Comparison of ENCODE assay signal across 16 cellular contexts in genomic region chr2:10341193-10341592, GRCh38. TPM values are rescaled to one million over a fixed set of nuclear protein-coding genes. Genes with fewer than 3 reads are reported as not detected.
DNase-seq lines count a peak whose midpoint lies in the region; ATAC-seq, FAIRE-seq and TF ChIP-seq lines count a peak whose summit lies in the region.
"Had no signal": no experiment of that assay in that cellular context is flagged by ENCODE, and none has a peak within 500 bp of the region (broad histone marks: within the 10 kb centered on the region; RNA-seq: fewer than 3 reads in every experiment).

No MANE protein-coding gene starts in this region.

- in situ Hi-C loops in HepG2 (cut with HindIII; ENCODE audit: extremely low pct_ligation_motif_present, low pct_unique_long_range_greater_than_20kb): no loop called here

- ATAC-seq in HepG2 (no peak), natural killer cell (no peak)

- 84% methylated on average over 8 of the region's 8 CpGs for WGBS in HepG2 (ENCODE audit: low lambda C conversion rate)
- WGBS in spleen, 5 donors: 77 to 89% (median 78%) methylated on average over 6 to 8 of the region's 8 CpGs

- H3K27me3 Mint-ChIP-seq in CD4-positive, alpha-beta memory T cell: no peaks in the 10 kb centered on the region
- H3K27me3 Mint-ChIP-seq in natural killer cell (ENCODE audit: low read depth in 2 of 2): no peaks in the 10 kb centered on the region
- H3K27me3 Mint-ChIP-seq: B cell had no signal

- no peaks in the 10 kb centered on the region for H3K27me3 ChIP-seq in CD4-positive, alpha-beta memory T cell (ENCODE audit: insufficient read depth, low read length)
- H3K27me3 ChIP-seq in HepG2 (ENCODE audit: control insufficient read depth in 1 of 2, insufficient read depth in 2 of 2, low read length in 2 of 2) (no peaks in the 10 kb centered on the region), spleen (replicated peaks in 1 of 7) (no peaks in the 10 kb centered on the region)

- CTCF ChIA-PET in CD4-positive, alpha-beta memory T cell (lab: Charles Lee; ENCODE audit: partially characterized antibody): interaction anchor here (1.6 kb wide), 1 partner anchor 68 kb away, joined by 9 read pairs; no protein-coding TSS in a partner anchor
- CTCF ChIA-PET in RWPE1 (lab: Yijun Ruan, JAX): no interaction called here
- CTCF ChIA-PET in HepG2 (lab: Yijun Ruan, JAX; ENCODE audit: low intra/inter-chr PET ratio, low total read pairs): no interaction called here

- no peaks in the 10 kb centered on the region for H3K9me3 Mint-ChIP-seq in CD4-positive, alpha-beta memory T cell
- H3K9me3 Mint-ChIP-seq in natural killer cell: no peaks in the 10 kb centered on the region
- H3K9me3 Mint-ChIP-seq: HFFc6 had no signal

- peaks cover 63% of the 10 kb centered on the region for H3K4me1 ChIP-seq in CD4-positive, alpha-beta memory T cell (ENCODE audit: insufficient read depth, low read length)
- peaks cover 36% of the 10 kb centered on the region for H3K4me1 ChIP-seq in HepG2 (ENCODE audit: insufficient read depth, low read length)
- peaks cover 3 to 71% (median 33%) of the 10 kb centered on the region in 6 donors for H3K4me1 ChIP-seq in spleen

- H3K27ac Mint-ChIP-seq in CD4-positive, alpha-beta memory T cell: peak overlapping the region in 4 of 7 donors; percentile 28 to 73 (median 36)
- H3K27ac Mint-ChIP-seq in natural killer cell: no peak overlapping the region
- H3K27ac Mint-ChIP-seq: B cell, HFFc6 had no signal

- intact Hi-C loops in CD4-positive, alpha-beta memory T cell (cut with micrococcal nuclease): no loop called here
- intact Hi-C loops in HepG2 (cut with micrococcal nuclease; ENCODE audit: unreplicated experiment): no loop called here
- intact Hi-C loops in spleen (cut with DNase I; ENCODE audit: low total_unique reads): no loop called here
- intact Hi-C loops in natural killer cell (cut with micrococcal nuclease): no loop called here

- H3K4me1 Mint-ChIP-seq in CD4-positive, alpha-beta memory T cell: peaks cover 50 to 81% (median 66%) of the 10 kb centered on the region in 4 donors
- H3K4me1 Mint-ChIP-seq in natural killer cell: peaks cover 40 to 58% of the 10 kb centered on the region in 2 donors

- TF ChIP-seq POLR2A in HepG2 (IDR thresholded peaks at IDR 0.05; ENCODE audit: insufficient read depth in 1 of 2, low read depth in 2 of 2, low read length in 2 of 2) (no peak), spleen (IDR thresholded peaks at IDR 0.05) (no peak)

- H3K9me3 ChIP-seq in CD4-positive, alpha-beta memory T cell (ENCODE audit: control insufficient read depth in 1 of 2, low read length in 2 of 2): no peaks in the 10 kb centered on the region
- H3K9me3 ChIP-seq in HepG2 (ENCODE audit: low read length) (no peaks in the 10 kb centered on the region), spleen (no peaks in the 10 kb centered on the region)

- no peak overlapping the region for H3K9ac ChIP-seq in HepG2 (ENCODE audit: insufficient read depth, low read depth, low read length)

- peaks cover 15 to 19% of the 10 kb centered on the region in 2 donors for H3K36me3 Mint-ChIP-seq in CD4-positive, alpha-beta memory T cell
- H3K36me3 Mint-ChIP-seq in natural killer cell: no peaks in the 10 kb centered on the region

- DNase-seq in CD4-positive, alpha-beta memory T cell: no peak
- DNase-seq in RWPE1 (ENCODE audit: low spot score): no peak
- DNase-seq in HepG2 (ENCODE audit: low spot score): no peak
- DNase-seq in spleen: peak; percentile 57
- no peak for DNase-seq in natural killer cell
- DNase-seq in substantia nigra (lab: John Stamatoyannopoulos, UW): no peak
- DNase-seq in kidney glomerular epithelial cell (lab: John Stamatoyannopoulos, UW): no peak
- DNase-seq: HFFc6, Kasumi-1, NCI-H1436, NCI-H2081, NCI-H345, NCI-H69 had no signal

- BruUV-seq in HepG2 (replicated peaks; lab: Mats Ljungman, UMichigan): no TSS peak

- no peak overlapping the region for H2AFZ ChIP-seq in HepG2 (ENCODE audit: low read length)

- H3K36me3 ChIP-seq in CD4-positive, alpha-beta memory T cell (ENCODE audit: insufficient read depth, low read length): no peaks in the 10 kb centered on the region
- H3K36me3 ChIP-seq in HepG2 (replicated peaks in 1 of 2; ENCODE audit: control insufficient read depth in 1 of 2, insufficient read depth in 2 of 2, low read length in 2 of 2) (peaks cover 0 to 2% of the 10 kb centered on the region in 2 experiments; a peak in 2 of 5 replicates), spleen (peaks cover 0 to 13% (median 0%) of the 10 kb centered on the region in 6 donors)

- FAIRE-seq in HepG2 (lab: Jason Lieb, UNC): no peak
- FAIRE-seq: H1 had no signal

- H3K27ac ChIP-seq in CD4-positive, alpha-beta memory T cell (ENCODE audit: low read depth, low read length): no peak overlapping the region
- H3K27ac ChIP-seq in RWPE1 (peak overlapping the region; percentile 18; the same call in 1 of the 2 replicates), HepG2 (ENCODE audit: extremely low read length, insufficient read depth, low read length) (no peak overlapping the region), spleen (no peak overlapping the region), substantia nigra (ENCODE audit: low read depth, low read length, poor library complexity, severe bottlenecking) (no peak overlapping the region)
- H3K27ac ChIP-seq: SK-N-MC had no signal

- TF ChIP-seq CTCF in RWPE1 (conservative IDR thresholded peaks at IDR 0.05; ENCODE audit: low read depth) (no peak), HepG2 (CRISPR knock-in tag; IDR thresholded peaks at IDR 0.05) (no peak), spleen (IDR thresholded peaks at IDR 0.05 in 8 of 11, conservative IDR thresholded peaks at IDR 0.05 in 3 of 11) (no peak), natural killer cell (IDR thresholded peaks at IDR 0.05) (no peak)

- H3K4me3 ChIP-seq in CD4-positive, alpha-beta memory T cell (ENCODE audit: low read length in 2 of 2): no peak overlapping the region
- H3K4me3 ChIP-seq in HepG2 (replicated peaks in 1 of 3; ENCODE audit: insufficient read depth in 1 of 3, low read depth in 2 of 3, low read length in 3 of 3) (no peak overlapping the region), spleen (no peak overlapping the region)
- H3K4me3 ChIP-seq: SK-N-MC had no signal

- no peak for TF ChIP-seq RAD21 in HepG2 (CRISPR knock-in tag; IDR thresholded peaks at IDR 0.05)

- no peak overlapping the region for H3K4me3 Mint-ChIP-seq in CD4-positive, alpha-beta memory T cell
- H3K4me3 Mint-ChIP-seq in natural killer cell: no peak overlapping the region
- H3K4me3 Mint-ChIP-seq: B cell, HFFc6 had no signal

- no peak overlapping the region for H3K4me2 ChIP-seq in HepG2 (ENCODE audit: low read depth, low read length)

- POLR2A ChIA-PET in CD4-positive, alpha-beta memory T cell (lab: Charles Lee; ENCODE audit: partially characterized antibody): no interaction called here
- POLR2A ChIA-PET in RWPE1 (lab: Yijun Ruan, JAX; ENCODE audit: low non-redundant PET): no interaction called here
- POLR2A ChIA-PET in HepG2 (lab: Yijun Ruan, JAX): no interaction called here

- TF ChIP-seq EP300 in HepG2 (IDR thresholded peaks at IDR 0.05; ENCODE audit: low read depth in 2 of 2, low read length in 2 of 2): no peak
- no peak for TF ChIP-seq EP300 in HepG2 (CRISPR knock-in tag; IDR thresholded peaks at IDR 0.05; ENCODE audit: borderline replicate concordance)

- H4K20me1 ChIP-seq in HepG2 (ENCODE audit: insufficient read depth, low read length): peaks cover 11% of the 10 kb centered on the region; the same call in 1 of the 2 replicates

- peaks cover 37% of the 10 kb centered on the region for H3K79me2 ChIP-seq in HepG2 (ENCODE audit: insufficient read depth, low read length)

TF ChIP-seq in HepG2, 621 proteins besides CTCF, POLR2A, EP300 and RAD21 (continues in another document):
- peak; percentile 40; the same call in 1 of the 2 replicates for TF ChIP-seq CEBPG (CRISPR knock-in tag; IDR thresholded peaks at IDR 0.05)
- TF ChIP-seq FOXP1 (IDR thresholded peaks at IDR 0.05): no peak
- 0 out of 2 replicates have a peak, but pooled peaks have one; percentile 29 for TF ChIP-seq FOXP1 (CRISPR knock-in tag; IDR thresholded peaks at IDR 0.05)

RNA-seq across cellular contexts. Expression of gene HPCAL1, which starts 38.5 kb away (rescaled TPM):
- total RNA-seq in CD4-positive, alpha-beta memory T cell: 10 to 100 TPM; 77.1 to 80.7 TPM
- polyA plus RNA-seq in CD4-positive, alpha-beta memory T cell: 100 to 1,000 TPM; 100 to 114 TPM
- total RNA-seq in HepG2 (2016; rRNA removed; fragmentation: Illumina TruSeq; extraction: Trizol) (23.3 and 29.9 TPM in 2 replicates), spleen (10 to 100 TPM; 42.3 to 80.6 (median 57.5) TPM), natural killer cell (10 to 100 TPM; 31.1 to 45.2 (median 39.8) TPM)
- 43.0 and 51.2 TPM in 2 replicates for total RNA-seq in HepG2 (2016; cell fraction: cytosol; rRNA removed; fragmentation: Illumina TruSeq; extraction: Trizol; ENCODE audit: low read depth)
- total RNA-seq in HepG2 (2016; cell fraction: insoluble cytoplasmic fraction; rRNA removed; fragmentation: Illumina TruSeq; extraction: Trizol): 21.4 and 28.1 TPM in 2 replicates
- total RNA-seq in HepG2 (2016; cell fraction: membrane; rRNA removed; fragmentation: Illumina TruSeq; extraction: Trizol): 50.7 and 67.7 TPM in 2 replicates
- 12.9 and 16.1 TPM in 2 replicates for total RNA-seq in HepG2 (2016; cell fraction: nucleus; rRNA removed; fragmentation: Illumina TruSeq; extraction: Trizol)
- polyA plus RNA-seq in HepG2 (2011; rRNA removed) (29.5 and 38.6 TPM in 2 replicates), spleen (10 to 100 TPM; 41.9 to 58.5 (median 57.9) TPM)
- 29.8 and 35.9 TPM in 2 replicates for polyA plus RNA-seq in HepG2 (2011; cell fraction: cytosol; rRNA removed)
- 54.3 and 60.0 TPM in 2 replicates for polyA plus RNA-seq in HepG2 (2011; cell fraction: nucleus; rRNA removed)
- 46.0 and 46.8 TPM in 2 replicates for polyA plus RNA-seq in HepG2 (2012)
- 37.1 and 47.1 TPM in 2 replicates for polyA plus RNA-seq in HepG2 (2016; cell fraction: cytosol; fragmentation: Illumina TruSeq; extraction: Trizol; ENCODE audit: low read depth)
- 24.6 and 35.5 TPM in 2 replicates for polyA plus RNA-seq in HepG2 (2016; cell fraction: insoluble cytoplasmic fraction; fragmentation: Illumina TruSeq; extraction: Trizol; ENCODE audit: low read depth)
- 54.6 and 65.1 TPM in 2 replicates for polyA plus RNA-seq in HepG2 (2016; cell fraction: membrane; fragmentation: Illumina TruSeq; extraction: Trizol; ENCODE audit: low read depth)
- polyA plus RNA-seq in HepG2 (2016; cell fraction: nucleus; fragmentation: Illumina TruSeq; extraction: Trizol; ENCODE audit: insufficient read depth, low read depth): 30.3 and 35.7 TPM in 2 replicates
- 26.5 and 27.7 TPM in 2 replicates for polyA minus RNA-seq in HepG2 (2011; rRNA and poly(A)+ RNA removed; ENCODE audit: low replicate concordance)
- 19.4 and 20.4 TPM in 2 replicates for polyA minus RNA-seq in HepG2 (2011; cell fraction: cytosol; rRNA and poly(A)+ RNA removed)
- 12.6 and 15.5 TPM in 2 replicates for polyA minus RNA-seq in HepG2 (2011; cell fraction: nucleus; rRNA and poly(A)+ RNA removed)

Comparison
In these comparisons a context has a peak if more than half of its experiments do, and no peak if none do; other contexts are left out.
1. H3K27ac Mint-ChIP-seq: peak in CD4-positive, alpha-beta memory T cell (4 of 7); none in natural killer cell (0 of 2).